ENCODE assay signal across 17 cellular contexts in genomic region chr5:143635146-143635752, GRCh38.
DNase-seq lines count a peak whose midpoint lies in the region; ATAC-seq and TF ChIP-seq lines count a peak whose summit lies in the region.
"Had no signal": no experiment of that assay in that cellular context is flagged by ENCODE, and none has a peak within 500 bp of the region (broad histone marks: within the 10 kb centered on the region; RNA-seq: fewer than 3 reads in every experiment).

No MANE protein-coding gene starts in this region.

- DNase-seq in EH (ENCODE audit: low read depth) (peak; percentile 42), OCI-M1 (lab: John Stamatoyannopoulos, UW) (peak; percentile 42), fibroblast of lung (ENCODE audit: low read depth in 2 of 2) (peak; percentile 60 to 86), sciatic nerve (ENCODE audit: low spot score) (no peak), SJCRH30 (no peak), ureter (ENCODE audit: low spot score) (no peak), anterior cingulate cortex (lab: John Stamatoyannopoulos, UW) (no peak)
- DNase-seq: activated B cell treated with CpG ODN at 0.5 μM for 24 hours, activated T-cell treated with anti-CD3 and anti-CD28 coated beads for 4 hours, body of pancreas, H7, NCI-H1105 treated with DMSO at 0.1 percent for 48 hours, NCI-H524 treated with DMSO at 0.1 percent for 48 hours, retina, SK-N-SH, substantia nigra had no signal

- ATAC-seq in sciatic nerve (peak; percentile 39), HG03342 (IDR thresholded peaks at IDR 0.05; ENCODE audit: unreplicated experiment) (no peak)
- ATAC-seq: body of pancreas had no signal

- no peak overlapping the region for H2AFZ ChIP-seq in fibroblast of lung (ENCODE audit: low read length)

- H3K4me1 ChIP-seq in fibroblast of lung (ENCODE audit: control insufficient read depth, extremely low read depth, insufficient read depth, low read length): peaks cover 8% of the 10 kb centered on the region
- no peaks in the 10 kb centered on the region for H3K4me1 ChIP-seq in SJCRH30
- H3K4me1 ChIP-seq: body of pancreas had no signal

- no peak overlapping the region for H3K4me2 ChIP-seq in fibroblast of lung (ENCODE audit: extremely low read depth, insufficient read depth, low read length)
- H3K4me2 ChIP-seq: SK-N-SH had no signal

- intact Hi-C loops in sciatic nerve (cut with DNase I): no loop called here

- no peaks in the 10 kb centered on the region for H3K9me3 ChIP-seq in fibroblast of lung (ENCODE audit: control insufficient read depth, insufficient read depth, low read depth, low read length)
- H3K9me3 ChIP-seq in SJCRH30 (replicated peaks): no peaks in the 10 kb centered on the region
- H3K9me3 ChIP-seq: body of pancreas, SK-N-SH had no signal

- H3K9ac ChIP-seq in fibroblast of lung (ENCODE audit: insufficient read depth, low read length): no peak overlapping the region
- H3K9ac ChIP-seq: SK-N-SH had no signal

- H3K4me3 ChIP-seq in fibroblast of lung (replicated peaks in 1 of 4; ENCODE audit: control extremely low read depth in 1 of 4, insufficient read depth in 1 of 4, low read depth in 3 of 4, low read length in 4 of 4) (no peak overlapping the region), SJCRH30 (no peak overlapping the region)
- H3K4me3 ChIP-seq: body of pancreas had no signal

- H3K36me3 ChIP-seq in fibroblast of lung (ENCODE audit: control insufficient read depth, insufficient read depth, low read length) (no peaks in the 10 kb centered on the region), SJCRH30 (no peaks in the 10 kb centered on the region)

- no peaks in the 10 kb centered on the region for H4K20me1 ChIP-seq in fibroblast of lung (ENCODE audit: control insufficient read depth, extremely low read depth, insufficient read depth, low read length)

- H3K27ac ChIP-seq in fibroblast of lung (ENCODE audit: insufficient read depth, low read length) (no peak overlapping the region), SJCRH30 (no peak overlapping the region)
- H3K27ac ChIP-seq: body of pancreas had no signal

- no peak for TF ChIP-seq CTCF in fibroblast of lung (conservative IDR thresholded peaks at IDR 0.05 in 1 of 2, IDR thresholded peaks at IDR 0.05 in 1 of 2; ENCODE audit: low read depth in 1 of 2, low read length in 2 of 2)

- H3K27me3 ChIP-seq in fibroblast of lung (ENCODE audit: control insufficient read depth, insufficient read depth, low read length): no peaks in the 10 kb centered on the region
- H3K27me3 ChIP-seq in SJCRH30: no peaks in the 10 kb centered on the region
- H3K27me3 ChIP-seq: body of pancreas had no signal

- H3K79me2 ChIP-seq in fibroblast of lung (ENCODE audit: control insufficient read depth, insufficient read depth, low read length): no peaks in the 10 kb centered on the region

Comparison
In these comparisons a context has a peak if more than half of its experiments do, and no peak if none do; other contexts are left out.
1. DNase-seq: peak in EH (single experiment), OCI-M1 (single experiment) and fibroblast of lung (2 of 2); none in sciatic nerve (single experiment), SJCRH30 (0 of 2), ureter (single experiment) and anterior cingulate cortex (0 of 58).